In the genomic region with DNA sequence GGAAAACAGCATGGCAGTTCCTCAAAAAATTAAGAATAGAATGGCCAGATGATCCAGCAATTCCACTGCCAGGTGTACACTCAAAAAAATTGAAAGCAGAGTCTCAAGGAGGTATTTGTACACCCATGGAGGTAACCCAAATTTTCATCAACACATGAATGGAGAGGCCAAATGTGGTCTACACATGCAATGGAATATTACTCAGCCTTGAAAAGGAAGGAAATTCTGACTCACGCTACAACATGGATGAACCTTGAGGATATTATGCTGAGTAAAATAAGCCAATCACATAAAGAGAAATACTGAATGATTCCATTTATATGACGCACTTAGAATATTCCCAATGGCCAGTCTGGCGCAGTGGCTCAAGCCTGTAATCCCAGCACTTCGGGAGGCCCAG, we compare ENCODE assay signal across 5 cellular contexts. TPM values are rescaled to one million over a fixed set of nuclear protein-coding genes. Genes with fewer than 3 reads are reported as not detected.
"Had no signal": no experiment of that assay in that cellular context is flagged by ENCODE, and none has a peak within 500 bp of the region (broad histone marks: within the 10 kb centered on the region; RNA-seq: fewer than 3 reads in every experiment).

No MANE protein-coding gene starts in this region.

RNA-seq across cellular contexts. Expression of a gene that starts 19.9 kb away (rescaled TPM):
- total RNA-seq: HepG2, HT-29, HT1080, IMR-90 had no signal
- polyA plus RNA-seq: HepG2, IgD-negative memory B cell, IMR-90 had no signal

RNA-seq across cellular contexts. Expression of a gene that starts 43.6 kb away (rescaled TPM):
- total RNA-seq: HT-29, HT1080 had no signal
